ENCODE assay signal across 1 cellular context in genomic region chr22:28792491-28793383, GRCh38.
TF ChIP-seq lines count a peak whose summit lies in the region.

No MANE protein-coding gene starts in this region.

TF ChIP-seq in HepG2, 621 proteins besides CTCF, POLR2A, EP300 and RAD21 (continued from another document and continues in another):
- TF ChIP-seq, protein P1, sequence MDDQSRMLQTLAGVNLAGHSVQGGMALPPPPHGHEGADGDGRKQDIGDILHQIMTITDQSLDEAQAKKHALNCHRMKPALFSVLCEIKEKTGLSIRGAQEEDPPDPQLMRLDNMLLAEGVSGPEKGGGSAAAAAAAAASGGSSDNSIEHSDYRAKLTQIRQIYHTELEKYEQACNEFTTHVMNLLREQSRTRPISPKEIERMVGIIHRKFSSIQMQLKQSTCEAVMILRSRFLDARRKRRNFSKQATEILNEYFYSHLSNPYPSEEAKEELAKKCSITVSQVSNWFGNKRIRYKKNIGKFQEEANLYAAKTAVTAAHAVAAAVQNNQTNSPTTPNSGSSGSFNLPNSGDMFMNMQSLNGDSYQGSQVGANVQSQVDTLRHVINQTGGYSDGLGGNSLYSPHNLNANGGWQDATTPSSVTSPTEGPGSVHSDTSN (CRISPR knock-in tag; IDR thresholded peaks at IDR 0.05; ENCODE audit: borderline replicate concordance) = no peak
- no peak for TF ChIP-seq ZNF3 (CRISPR knock-in tag; IDR thresholded peaks at IDR 0.05)
- peak; percentile 55; the same call in 1 of the 2 replicates for TF ChIP-seq MED1 (CRISPR knock-in tag; IDR thresholded peaks at IDR 0.05)
- no peak for TF ChIP-seq SIX1 (CRISPR knock-in tag; IDR thresholded peaks at IDR 0.05; ENCODE audit: borderline replicate concordance)
- TF ChIP-seq RELA (CRISPR knock-in tag; IDR thresholded peaks at IDR 0.05) = no peak
- TF ChIP-seq GMEB2 (CRISPR knock-in tag; IDR thresholded peaks at IDR 0.05; ENCODE audit: low read depth) = no peak
- no peak for TF ChIP-seq ZNF850 (CRISPR knock-in tag; conservative IDR thresholded peaks at IDR 0.05)
- no peak for TF ChIP-seq ZNF101 (CRISPR knock-in tag; IDR thresholded peaks at IDR 0.05; ENCODE audit: borderline replicate concordance, low read depth)
- TF ChIP-seq ZNF326 (CRISPR knock-in tag; IDR thresholded peaks at IDR 0.05; ENCODE audit: borderline replicate concordance) = no peak
- TF ChIP-seq SOX6 (IDR thresholded peaks at IDR 0.05) = no peak
- peak; percentile 40 for TF ChIP-seq SOX6 (CRISPR knock-in tag; IDR thresholded peaks at IDR 0.05)
- TF ChIP-seq ZNF598 (CRISPR knock-in tag; IDR thresholded peaks at IDR 0.05; ENCODE audit: borderline replicate concordance) = no peak
- TF ChIP-seq SAFB2 (CRISPR knock-in tag; IDR thresholded peaks at IDR 0.05; ENCODE audit: borderline replicate concordance, low read depth) = no peak
- no peak for TF ChIP-seq LCORL (IDR thresholded peaks at IDR 0.05)
- no peak for TF ChIP-seq LCORL (CRISPR knock-in tag; IDR thresholded peaks at IDR 0.05)
- peak; percentile 78 for TF ChIP-seq AGO2 (optimal IDR thresholded peaks at IDR 0.05; ENCODE audit: low read depth, low read length)
- no peak for TF ChIP-seq GATA4 (IDR thresholded peaks at IDR 0.05; ENCODE audit: borderline replicate concordance, low read depth)
- no peak for TF ChIP-seq HMGXB4 (CRISPR knock-in tag; IDR thresholded peaks at IDR 0.05; ENCODE audit: borderline replicate concordance in 1 of 2, low read depth in 1 of 2)
- 0 out of 2 replicates have a peak, but pooled peaks have one; percentile 17 for TF ChIP-seq ZMYM3 (CRISPR knock-in tag; IDR thresholded peaks at IDR 0.05)
- no peak for TF ChIP-seq ZNF709 (CRISPR knock-in tag; IDR thresholded peaks at IDR 0.05)
- no peak for TF ChIP-seq SMC3 (IDR thresholded peaks at IDR 0.05; ENCODE audit: low read length)
- no peak for TF ChIP-seq ZNF746 (CRISPR knock-in tag; IDR thresholded peaks at IDR 0.05)
- no peak for TF ChIP-seq ZNF251 (CRISPR knock-in tag; IDR thresholded peaks at IDR 0.05)
- TF ChIP-seq ZNF737 (CRISPR knock-in tag; IDR thresholded peaks at IDR 0.05; ENCODE audit: borderline replicate concordance) = no peak
- no peak for TF ChIP-seq ZFP1 (CRISPR knock-in tag; IDR thresholded peaks at IDR 0.05)
- TF ChIP-seq ATF7-NPFF (CRISPR knock-in tag; IDR thresholded peaks at IDR 0.05; ENCODE audit: low read depth) = peak; percentile 64; the same call in 1 of the 2 replicates
- 0 out of 2 replicates have a peak, but pooled peaks have one; percentile 9 for TF ChIP-seq ZSCAN25 (CRISPR knock-in tag; IDR thresholded peaks at IDR 0.05)
- TF ChIP-seq HMG20B (CRISPR knock-in tag; conservative IDR thresholded peaks at IDR 0.05) = 0 out of 2 replicates have a peak, but pooled peaks have one; percentile 15
- TF ChIP-seq HMGA1 (CRISPR knock-in tag; conservative IDR thresholded peaks at IDR 0.05) = no peak
- TF ChIP-seq ZBTB44 (CRISPR knock-in tag; IDR thresholded peaks at IDR 0.05) = peak; percentile 19; the same call in 1 of the 2 replicates
- TF ChIP-seq PPARG (CRISPR knock-in tag; conservative IDR thresholded peaks at IDR 0.05) = 0 out of 2 replicates have a peak, but pooled peaks have one; percentile 21
- TF ChIP-seq TERF1 (CRISPR knock-in tag; IDR thresholded peaks at IDR 0.05) = no peak
- 0 out of 2 replicates have a peak, but pooled peaks have one; percentile 10 for TF ChIP-seq HNF4A (CRISPR knock-in tag; IDR thresholded peaks at IDR 0.05)
- TF ChIP-seq HNRNPL (IDR thresholded peaks at IDR 0.05; ENCODE audit: low read depth, low read length) = no peak
- no peak for TF ChIP-seq NFIC (IDR thresholded peaks at IDR 0.05; ENCODE audit: low read length)
- no peak for TF ChIP-seq ZFP90 (CRISPR knock-in tag; IDR thresholded peaks at IDR 0.05; ENCODE audit: borderline replicate concordance)
- TF ChIP-seq ZNF557 (CRISPR knock-in tag; IDR thresholded peaks at IDR 0.05) = no peak
- peak; percentile 22; the same call in 1 of the 2 replicates for TF ChIP-seq ZNF772 (CRISPR knock-in tag; IDR thresholded peaks at IDR 0.05)
- TF ChIP-seq AKAP8 (CRISPR knock-in tag; IDR thresholded peaks at IDR 0.05) = peak; percentile 57; the same call in 1 of the 2 replicates
- no peak for TF ChIP-seq HOXA7 (CRISPR knock-in tag; IDR thresholded peaks at IDR 0.05)
- TF ChIP-seq, protein P2, sequence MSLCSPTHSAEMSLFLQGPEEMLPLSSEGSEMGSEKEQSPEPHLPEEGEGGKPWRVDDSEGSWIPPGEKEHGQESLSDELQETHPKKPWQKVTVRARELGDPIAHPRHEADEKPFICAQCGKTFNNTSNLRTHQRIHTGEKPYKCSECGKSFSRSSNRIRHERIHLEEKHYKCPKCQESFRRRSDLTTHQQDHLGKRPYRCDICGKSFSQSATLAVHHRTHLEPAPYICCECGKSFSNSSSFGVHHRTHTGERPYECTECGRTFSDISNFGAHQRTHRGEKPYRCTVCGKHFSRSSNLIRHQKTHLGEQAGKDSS (CRISPR knock-in tag; IDR thresholded peaks at IDR 0.05; ENCODE audit: borderline replicate concordance, low read depth) = no peak
- TF ChIP-seq, protein P3, sequence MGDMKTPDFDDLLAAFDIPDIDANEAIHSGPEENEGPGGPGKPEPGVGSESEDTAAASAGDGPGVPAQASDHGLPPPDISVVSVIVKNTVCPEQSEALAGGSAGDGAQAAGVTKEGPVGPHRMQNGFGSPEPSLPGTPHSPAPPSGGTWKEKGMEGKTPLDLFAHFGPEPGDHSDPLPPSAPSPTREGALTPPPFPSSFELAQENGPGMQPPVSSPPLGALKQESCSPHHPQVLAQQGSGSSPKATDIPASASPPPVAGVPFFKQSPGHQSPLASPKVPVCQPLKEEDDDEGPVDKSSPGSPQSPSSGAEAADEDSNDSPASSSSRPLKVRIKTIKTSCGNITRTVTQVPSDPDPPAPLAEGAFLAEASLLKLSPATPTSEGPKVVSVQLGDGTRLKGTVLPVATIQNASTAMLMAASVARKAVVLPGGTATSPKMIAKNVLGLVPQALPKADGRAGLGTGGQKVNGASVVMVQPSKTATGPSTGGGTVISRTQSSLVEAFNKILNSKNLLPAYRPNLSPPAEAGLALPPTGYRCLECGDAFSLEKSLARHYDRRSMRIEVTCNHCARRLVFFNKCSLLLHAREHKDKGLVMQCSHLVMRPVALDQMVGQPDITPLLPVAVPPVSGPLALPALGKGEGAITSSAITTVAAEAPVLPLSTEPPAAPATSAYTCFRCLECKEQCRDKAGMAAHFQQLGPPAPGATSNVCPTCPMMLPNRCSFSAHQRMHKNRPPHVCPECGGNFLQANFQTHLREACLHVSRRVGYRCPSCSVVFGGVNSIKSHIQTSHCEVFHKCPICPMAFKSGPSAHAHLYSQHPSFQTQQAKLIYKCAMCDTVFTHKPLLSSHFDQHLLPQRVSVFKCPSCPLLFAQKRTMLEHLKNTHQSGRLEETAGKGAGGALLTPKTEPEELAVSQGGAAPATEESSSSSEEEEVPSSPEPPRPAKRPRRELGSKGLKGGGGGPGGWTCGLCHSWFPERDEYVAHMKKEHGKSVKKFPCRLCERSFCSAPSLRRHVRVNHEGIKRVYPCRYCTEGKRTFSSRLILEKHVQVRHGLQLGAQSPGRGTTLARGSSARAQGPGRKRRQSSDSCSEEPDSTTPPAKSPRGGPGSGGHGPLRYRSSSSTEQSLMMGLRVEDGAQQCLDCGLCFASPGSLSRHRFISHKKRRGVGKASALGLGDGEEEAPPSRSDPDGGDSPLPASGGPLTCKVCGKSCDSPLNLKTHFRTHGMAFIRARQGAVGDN (CRISPR knock-in tag; IDR thresholded peaks at IDR 0.05) = peak; percentile 52; the same call in 1 of the 2 replicates
- TF ChIP-seq NAIF1 (CRISPR knock-in tag; IDR thresholded peaks at IDR 0.05; ENCODE audit: borderline replicate concordance) = no peak; the same call in 1 of the 2 replicates
- TF ChIP-seq ZNF333 (CRISPR knock-in tag; IDR thresholded peaks at IDR 0.05; ENCODE audit: borderline replicate concordance) = no peak
- TF ChIP-seq ZMYM4 (CRISPR knock-in tag; IDR thresholded peaks at IDR 0.05) = peak; percentile 22; the same call in 1 of the 2 replicates
- TF ChIP-seq SOX13 (IDR thresholded peaks at IDR 0.05) = no peak
- TF ChIP-seq SOX13 (CRISPR knock-in tag; conservative IDR thresholded peaks at IDR 0.05 in 1 of 2, IDR thresholded peaks at IDR 0.05 in 1 of 2) = peak in 1 of 2 experiments; percentile 46; a peak in 1 of 4 replicates
- TF ChIP-seq TOE1 (CRISPR knock-in tag; IDR thresholded peaks at IDR 0.05) = 0 out of 2 replicates have a peak, but pooled peaks have one; percentile 8
- no peak for TF ChIP-seq NBN (conservative IDR thresholded peaks at IDR 0.05)
- TF ChIP-seq, protein P4, sequence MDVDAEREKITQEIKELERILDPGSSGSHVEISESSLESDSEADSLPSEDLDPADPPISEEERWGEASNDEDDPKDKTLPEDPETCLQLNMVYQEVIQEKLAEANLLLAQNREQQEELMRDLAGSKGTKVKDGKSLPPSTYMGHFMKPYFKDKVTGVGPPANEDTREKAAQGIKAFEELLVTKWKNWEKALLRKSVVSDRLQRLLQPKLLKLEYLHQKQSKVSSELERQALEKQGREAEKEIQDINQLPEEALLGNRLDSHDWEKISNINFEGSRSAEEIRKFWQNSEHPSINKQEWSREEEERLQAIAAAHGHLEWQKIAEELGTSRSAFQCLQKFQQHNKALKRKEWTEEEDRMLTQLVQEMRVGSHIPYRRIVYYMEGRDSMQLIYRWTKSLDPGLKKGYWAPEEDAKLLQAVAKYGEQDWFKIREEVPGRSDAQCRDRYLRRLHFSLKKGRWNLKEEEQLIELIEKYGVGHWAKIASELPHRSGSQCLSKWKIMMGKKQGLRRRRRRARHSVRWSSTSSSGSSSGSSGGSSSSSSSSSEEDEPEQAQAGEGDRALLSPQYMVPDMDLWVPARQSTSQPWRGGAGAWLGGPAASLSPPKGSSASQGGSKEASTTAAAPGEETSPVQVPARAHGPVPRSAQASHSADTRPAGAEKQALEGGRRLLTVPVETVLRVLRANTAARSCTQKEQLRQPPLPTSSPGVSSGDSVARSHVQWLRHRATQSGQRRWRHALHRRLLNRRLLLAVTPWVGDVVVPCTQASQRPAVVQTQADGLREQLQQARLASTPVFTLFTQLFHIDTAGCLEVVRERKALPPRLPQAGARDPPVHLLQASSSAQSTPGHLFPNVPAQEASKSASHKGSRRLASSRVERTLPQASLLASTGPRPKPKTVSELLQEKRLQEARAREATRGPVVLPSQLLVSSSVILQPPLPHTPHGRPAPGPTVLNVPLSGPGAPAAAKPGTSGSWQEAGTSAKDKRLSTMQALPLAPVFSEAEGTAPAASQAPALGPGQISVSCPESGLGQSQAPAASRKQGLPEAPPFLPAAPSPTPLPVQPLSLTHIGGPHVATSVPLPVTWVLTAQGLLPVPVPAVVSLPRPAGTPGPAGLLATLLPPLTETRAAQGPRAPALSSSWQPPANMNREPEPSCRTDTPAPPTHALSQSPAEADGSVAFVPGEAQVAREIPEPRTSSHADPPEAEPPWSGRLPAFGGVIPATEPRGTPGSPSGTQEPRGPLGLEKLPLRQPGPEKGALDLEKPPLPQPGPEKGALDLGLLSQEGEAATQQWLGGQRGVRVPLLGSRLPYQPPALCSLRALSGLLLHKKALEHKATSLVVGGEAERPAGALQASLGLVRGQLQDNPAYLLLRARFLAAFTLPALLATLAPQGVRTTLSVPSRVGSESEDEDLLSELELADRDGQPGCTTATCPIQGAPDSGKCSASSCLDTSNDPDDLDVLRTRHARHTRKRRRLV (CRISPR knock-in tag; IDR thresholded peaks at IDR 0.05) = no peak
- TF ChIP-seq TEAD3 (CRISPR knock-in tag; optimal IDR thresholded peaks at IDR 0.05; ENCODE audit: borderline replicate concordance) = no peak
- no peak for TF ChIP-seq ZNF484 (CRISPR knock-in tag; IDR thresholded peaks at IDR 0.05; ENCODE audit: borderline replicate concordance, low read depth)
- TF ChIP-seq DPF2 (CRISPR knock-in tag; IDR thresholded peaks at IDR 0.05; ENCODE audit: borderline replicate concordance, low read depth) = no peak
